In the genomic region with DNA sequence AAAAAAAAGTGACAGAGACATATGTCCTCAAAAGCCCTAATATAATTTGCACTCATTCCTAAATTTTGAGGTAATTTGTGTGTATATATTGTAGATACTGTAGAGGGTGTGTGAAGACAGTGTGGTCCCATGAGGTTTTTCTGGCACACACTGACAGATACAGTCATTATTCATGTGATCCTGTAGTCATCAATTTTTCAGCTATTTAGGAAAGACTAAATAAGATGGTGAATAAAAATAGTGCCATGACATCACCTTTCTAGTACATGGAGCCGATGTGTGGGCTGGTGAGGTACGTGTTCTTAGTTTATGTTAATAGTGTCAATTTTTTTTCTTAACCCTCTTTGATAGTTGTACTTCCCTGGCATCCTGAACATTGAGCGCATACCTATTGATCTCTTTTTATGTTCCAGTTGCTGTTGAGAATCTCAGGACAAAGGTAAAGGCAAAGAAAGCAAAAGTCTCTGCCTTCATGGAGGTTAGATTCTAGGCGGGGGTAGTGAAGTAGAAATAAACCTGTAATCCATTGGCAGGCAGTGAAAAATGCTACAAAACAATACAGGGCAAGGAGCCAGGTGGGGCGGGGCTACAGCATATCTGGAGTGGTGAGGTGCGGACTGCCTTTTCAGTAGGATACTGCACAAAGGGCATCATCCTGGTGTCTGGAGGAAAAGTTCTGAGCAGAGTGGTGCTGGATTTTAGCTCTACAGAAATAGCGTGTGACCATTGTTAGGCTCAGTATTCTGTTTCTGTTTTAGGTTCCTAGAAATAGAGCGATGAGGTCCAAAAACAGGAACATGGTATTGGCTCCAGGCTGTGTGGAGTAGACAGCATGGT, we compare ENCODE assay signal across 13 cellular contexts.
A peak's percentile ranks its signal among the peaks of the same experiment; 100 is the strongest.
DNase-seq lines count a peak whose midpoint lies in the region; ATAC-seq and TF ChIP-seq lines count a peak whose summit lies in the region.
"Had no signal": no experiment of that assay in that cellular context is flagged by ENCODE, and none has a peak within 500 bp of the region (broad histone marks: within the 10 kb centered on the region; RNA-seq: fewer than 3 reads in every experiment).

No MANE protein-coding gene starts in this region.

- no peaks in the 10 kb centered on the region for H3K9me3 Mint-ChIP-seq in stimulated activated naive B cell treated with anti-CD40 and anti-IgM and Interleukin-4, amounts not matched to agents 10 μg/mL and 1 μg/mL and 100 μg/mL, for 72 hours
- no peaks in the 10 kb centered on the region for H3K9me3 Mint-ChIP-seq in naive thymus-derived CD8-positive, alpha-beta T cell

- H3K4me1 Mint-ChIP-seq in stimulated activated naive B cell treated with anti-CD40 and anti-IgM and Interleukin-4, amounts not matched to agents 10 μg/mL and 1 μg/mL and 100 μg/mL, for 72 hours, result peaks cover 5 to 8% of the 10 kb centered on the region in 2 donors
- H3K4me1 Mint-ChIP-seq in naive thymus-derived CD8-positive, alpha-beta T cell, result peaks cover 0 to 10% (median 2%) of the 10 kb centered on the region in 4 donors

- intact Hi-C loops in ascending aorta (cut with DNase I) (loop anchor here (2.0 kb wide), 1 partner anchor 41 kb away; no protein-coding TSS in a partner anchor), left ventricle myocardium superior (cut with micrococcal nuclease) (no loop called here)

- peak overlapping the region; percentile 78 to 94 for H3K27ac ChIP-seq in ascending aorta

- ATAC-seq in left ventricle myocardium superior, result peak; percentile 43
- peak; percentile 50 to 67 for ATAC-seq in stimulated activated naive B cell treated with anti-CD40 and anti-IgM and Interleukin-4, amounts not matched to agents 10 μg/mL and 1 μg/mL and 100 μg/mL, for 72 hours (replicated peaks)
- ATAC-seq in naive thymus-derived CD8-positive, alpha-beta T cell, result no peak
- ATAC-seq: stimulated activated naive CD8-positive, alpha-beta T cell treated with anti-CD3 and anti-CD28 coated beads, Interleukin-15, Interleukin-2, amounts not matched to agents 100 U/mL and 50 U/mL, for 24 hours had no signal

- no peaks in the 10 kb centered on the region for H3K27me3 ChIP-seq in ascending aorta

- POLR2A ChIA-PET in naive thymus-derived CD8-positive, alpha-beta T cell (lab: Charles Lee), result no interaction called here

- H3K27ac Mint-ChIP-seq in stimulated activated naive B cell treated with anti-CD40 and anti-IgM and Interleukin-4, amounts not matched to agents 10 μg/mL and 1 μg/mL and 100 μg/mL, for 72 hours, result no peak overlapping the region
- H3K27ac Mint-ChIP-seq in naive thymus-derived CD8-positive, alpha-beta T cell, result no peak overlapping the region

- no peak for TF ChIP-seq CTCF in ascending aorta (IDR thresholded peaks at IDR 0.05)
- TF ChIP-seq CTCF in GM20000 (IDR thresholded peaks at IDR 0.05; ENCODE audit: extremely low read depth, missing control alignments), result no peak

- H3K36me3 Mint-ChIP-seq in stimulated activated naive B cell treated with anti-CD40 and anti-IgM and Interleukin-4, amounts not matched to agents 10 μg/mL and 1 μg/mL and 100 μg/mL, for 72 hours, result no peaks in the 10 kb centered on the region
- peaks cover 0 to 13% (median 2%) of the 10 kb centered on the region in 3 donors for H3K36me3 Mint-ChIP-seq in naive thymus-derived CD8-positive, alpha-beta T cell

- peaks cover 28 to 75% of the 10 kb centered on the region in 2 donors for H3K4me1 ChIP-seq in ascending aorta

- no peaks in the 10 kb centered on the region for H3K27me3 Mint-ChIP-seq in stimulated activated naive B cell treated with anti-CD40 and anti-IgM and Interleukin-4, amounts not matched to agents 10 μg/mL and 1 μg/mL and 100 μg/mL, for 72 hours
- H3K27me3 Mint-ChIP-seq in naive thymus-derived CD8-positive, alpha-beta T cell, result no peaks in the 10 kb centered on the region

- H3K4me3 Mint-ChIP-seq in stimulated activated naive B cell treated with anti-CD40 and anti-IgM and Interleukin-4, amounts not matched to agents 10 μg/mL and 1 μg/mL and 100 μg/mL, for 72 hours, result no peak overlapping the region
- no peak overlapping the region for H3K4me3 Mint-ChIP-seq in naive thymus-derived CD8-positive, alpha-beta T cell

- H3K9me3 ChIP-seq in ascending aorta, result no peaks in the 10 kb centered on the region

- H3K36me3 ChIP-seq in ascending aorta, result peaks cover 20 to 24% of the 10 kb centered on the region in 2 donors

- DNase-seq in KBM-7 (peak; percentile 72), ascending aorta (ENCODE audit: low spot score in 2 of 2) (no peak), left ventricle myocardium superior (peak; percentile 78), GM20000 (ENCODE audit: low spot score) (no peak), NCI-H1092 treated with DMSO at 0.1 percent for 48 hours (lab: John Stamatoyannopoulos, UW) (no peak), hippocampal formation (lab: John Stamatoyannopoulos, UW) (no peak)
- DNase-seq in stimulated activated naive B cell treated with anti-CD40 and anti-IgM and Interleukin-4, amounts not matched to agents 10 μg/mL and 1 μg/mL and 100 μg/mL, for 72 hours, result no peak
- DNase-seq in naive thymus-derived CD8-positive, alpha-beta T cell, result no peak
- DNase-seq: activated CD8-positive, alpha-beta memory T cell treated with anti-CD3 and anti-CD28 coated beads, Interleukin-2, amount 50 U/mL, for 48 hours; central memory CD4-positive, alpha-beta T cell; DMS79; retina; stimulated activated naive CD8-positive, alpha-beta T cell treated with anti-CD3 and anti-CD28 coated beads, Interleukin-15, Interleukin-2, amounts not matched to agents 100 U/mL and 50 U/mL, for 24 hours had no signal

- no peak overlapping the region for H3K4me3 ChIP-seq in ascending aorta

- in situ Hi-C loops in KBM-7 (cut with MboI; ENCODE audit: low pct_unique_long_range_greater_than_20kb, low sequenced_read_pairs), result no loop called here

Comparison
In these comparisons a context has a peak if more than half of its experiments do, and no peak if none do; other contexts are left out.
1. DNase-seq: peak in KBM-7 (single experiment) and left ventricle myocardium superior (single experiment); none in ascending aorta (0 of 2), stimulated activated naive B cell treated with anti-CD40 and anti-IgM and Interleukin-4, amounts not matched to agents 10 μg/mL and 1 μg/mL and 100 μg/mL, for 72 hours (single experiment), GM20000 (single experiment), naive thymus-derived CD8-positive, alpha-beta T cell (0 of 10), NCI-H1092 treated with DMSO at 0.1 percent for 48 hours (single experiment) and hippocampal formation (0 of 2).
2. ATAC-seq: peak in left ventricle myocardium superior (single experiment) and stimulated activated naive B cell treated with anti-CD40 and anti-IgM and Interleukin-4, amounts not matched to agents 10 μg/mL and 1 μg/mL and 100 μg/mL, for 72 hours (2 of 2); none in naive thymus-derived CD8-positive, alpha-beta T cell (0 of 2).